ENCODE assay signal across 10 cellular contexts in the genomic region with DNA sequence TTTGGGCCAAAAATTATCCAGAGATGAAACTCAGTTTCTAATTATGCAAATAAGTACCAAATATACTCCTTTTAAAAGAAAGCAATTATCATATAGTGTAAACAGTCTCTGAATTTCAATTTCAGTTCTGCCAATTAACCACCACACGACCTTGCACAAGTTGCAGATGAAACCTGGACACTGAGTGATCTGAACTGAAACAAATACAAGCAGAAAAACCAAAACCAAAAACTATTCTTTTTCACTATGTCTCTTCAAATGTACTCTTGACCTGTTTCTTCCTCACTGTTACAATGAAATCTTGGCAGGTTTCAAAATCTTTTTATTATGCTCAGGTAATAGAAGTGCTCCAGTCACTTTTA.
DNase-seq lines count a peak whose midpoint lies in the region; ATAC-seq and FAIRE-seq lines count a peak whose summit lies in the region.
"Had no signal": no experiment of that assay in that cellular context is flagged by ENCODE, and none has a peak within 500 bp of the region (broad histone marks: within the 10 kb centered on the region; RNA-seq: fewer than 3 reads in every experiment).

No MANE protein-coding gene starts in this region.

- intact Hi-C loops in posterior cingulate gyrus (cut with DNase I): no loop called here

- no peak for DNase-seq in GM18507 (ENCODE audit: extremely low spot score, insufficient read length, low read depth)
- no peak for DNase-seq in activated CD4-positive, alpha-beta T cell treated with anti-CD3 and anti-CD28 coated beads for 1 hour
- no peak for DNase-seq in NCI-H69 (lab: John Stamatoyannopoulos, UW)
- no peak for DNase-seq in posterior cingulate gyrus
- no peak for DNase-seq in hippocampal formation (lab: John Stamatoyannopoulos, UW)
- DNase-seq: natural killer cell had no signal

- FAIRE-seq in GM18507 (lab: Jason Lieb, UNC): peak; percentile 84
- FAIRE-seq: islet of Langerhans had no signal

- ATAC-seq in GM19467 (IDR thresholded peaks at IDR 0.05; ENCODE audit: unreplicated experiment) (peak; percentile 95), HG02884 (IDR thresholded peaks at IDR 0.05; ENCODE audit: unreplicated experiment) (peak; percentile 91), HG03521 (IDR thresholded peaks at IDR 0.05; ENCODE audit: unreplicated experiment) (peak; percentile 97)
- ATAC-seq: natural killer cell had no signal
